In the genomic region with DNA sequence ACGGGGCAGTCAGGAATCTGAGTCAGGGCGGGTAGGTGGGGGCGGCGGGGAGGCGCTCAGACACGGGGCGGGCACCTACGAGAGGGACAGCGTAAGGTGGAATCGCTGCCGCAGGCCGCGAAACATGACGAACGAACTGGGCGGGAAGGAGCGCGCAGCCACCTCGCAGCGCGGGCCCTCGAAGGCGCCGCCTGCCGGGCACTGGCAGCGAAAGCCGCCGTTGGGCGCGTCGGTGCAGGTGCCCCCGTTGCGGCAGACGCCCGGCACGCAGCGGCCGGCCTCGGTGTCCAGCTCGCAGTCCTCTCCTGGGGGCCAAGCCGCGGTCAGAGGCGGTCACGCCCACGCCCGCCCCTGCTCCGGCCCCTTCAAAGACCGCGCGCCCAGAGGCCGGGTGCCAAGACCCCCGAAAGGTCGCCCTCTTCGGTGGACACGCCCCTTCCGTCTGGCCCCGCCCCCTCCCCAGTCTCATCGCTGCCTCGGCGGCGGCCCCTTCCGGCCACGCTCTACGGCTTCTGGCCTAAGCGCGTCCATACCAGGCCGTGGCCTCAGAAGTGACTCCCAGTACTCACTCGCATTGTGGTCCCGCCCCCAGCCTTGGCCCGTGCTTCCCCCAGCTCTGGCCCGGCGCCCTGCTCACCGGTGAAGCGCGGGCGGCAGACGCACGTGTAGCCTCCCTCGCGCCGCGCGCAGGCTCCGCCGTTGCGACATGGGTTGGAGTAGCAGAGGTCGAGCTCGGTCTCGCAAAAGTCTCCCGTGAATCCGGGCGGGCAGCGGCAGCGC, we compare ENCODE assay signal across 1 cellular context.
TF ChIP-seq lines count a peak whose summit lies in the region.

No MANE protein-coding gene starts in this region.

TF ChIP-seq in HepG2, 621 proteins besides CTCF, POLR2A, EP300 and RAD21 (continued from another document and continues in another):
- TF ChIP-seq, protein P1, sequence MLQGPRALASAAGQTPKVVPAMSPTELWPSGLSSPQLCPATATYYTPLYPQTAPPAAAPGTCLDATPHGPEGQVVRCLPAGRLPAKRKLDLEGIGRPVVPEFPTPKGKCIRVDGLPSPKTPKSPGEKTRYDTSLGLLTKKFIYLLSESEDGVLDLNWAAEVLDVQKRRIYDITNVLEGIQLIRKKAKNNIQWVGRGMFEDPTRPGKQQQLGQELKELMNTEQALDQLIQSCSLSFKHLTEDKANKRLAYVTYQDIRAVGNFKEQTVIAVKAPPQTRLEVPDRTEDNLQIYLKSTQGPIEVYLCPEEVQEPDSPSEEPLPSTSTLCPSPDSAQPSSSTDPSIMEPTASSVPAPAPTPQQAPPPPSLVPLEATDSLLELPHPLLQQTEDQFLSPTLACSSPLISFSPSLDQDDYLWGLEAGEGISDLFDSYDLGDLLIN (CRISPR knock-in tag; IDR thresholded peaks at IDR 0.05; ENCODE audit: borderline replicate concordance): 0 out of 2 replicates have a peak, but pooled peaks have one; percentile 40
- TF ChIP-seq SP4 (CRISPR knock-in tag; IDR thresholded peaks at IDR 0.05) (peak; percentile 46; the same call in 1 of the 2 replicates), SAFB2 (CRISPR knock-in tag; IDR thresholded peaks at IDR 0.05; ENCODE audit: borderline replicate concordance, low read depth) (0 out of 2 replicates have a peak, but pooled peaks have one; percentile 13), ZNF10 (CRISPR knock-in tag; IDR thresholded peaks at IDR 0.05; ENCODE audit: borderline replicate concordance, low read depth) (no peak), MEF2D (CRISPR knock-in tag; IDR thresholded peaks at IDR 0.05) (no peak), CCDC6 (CRISPR knock-in tag; IDR thresholded peaks at IDR 0.05) (no peak), KLF16 (CRISPR knock-in tag; IDR thresholded peaks at IDR 0.05) (no peak), KAT8 (CRISPR knock-in tag; IDR thresholded peaks at IDR 0.05) (no peak), PAWR (CRISPR knock-in tag; IDR thresholded peaks at IDR 0.05; ENCODE audit: borderline replicate concordance) (no peak), ZMYM2 (CRISPR knock-in tag; IDR thresholded peaks at IDR 0.05) (no peak), HOXD1 (CRISPR knock-in tag; IDR thresholded peaks at IDR 0.05) (no peak), ZNF44 (CRISPR knock-in tag; IDR thresholded peaks at IDR 0.05) (no peak), ZNF124 (CRISPR knock-in tag; IDR thresholded peaks at IDR 0.05) (no peak), BHLHE40 (IDR thresholded peaks at IDR 0.05; ENCODE audit: low read length) (0 out of 2 replicates have a peak, but pooled peaks have one; percentile 23), ZNF17 (CRISPR knock-in tag; IDR thresholded peaks at IDR 0.05) (no peak), NR2F6 (IDR thresholded peaks at IDR 0.05) (no peak), NR2F6 (CRISPR knock-in tag; IDR thresholded peaks at IDR 0.05) (peak; percentile 14; the same call in 1 of the 2 replicates), SMC3 (IDR thresholded peaks at IDR 0.05; ENCODE audit: low read length) (no peak), TGIF2 (CRISPR knock-in tag; IDR thresholded peaks at IDR 0.05) (no peak), ZNF431 (CRISPR knock-in tag; IDR thresholded peaks at IDR 0.05; ENCODE audit: borderline replicate concordance, low read depth) (no peak), ZNF264 (CRISPR knock-in tag; IDR thresholded peaks at IDR 0.05) (no peak), ELF3 (CRISPR knock-in tag; IDR thresholded peaks at IDR 0.05) (0 out of 2 replicates have a peak, but pooled peaks have one; percentile 10), STAT5B (CRISPR knock-in tag; IDR thresholded peaks at IDR 0.05) (no peak), KLF13 (CRISPR knock-in tag; IDR thresholded peaks at IDR 0.05) (no peak), ZNF552 (CRISPR knock-in tag; IDR thresholded peaks at IDR 0.05; ENCODE audit: borderline replicate concordance) (no peak), ZNF207 (IDR thresholded peaks at IDR 0.05; ENCODE audit: borderline replicate concordance) (no peak), MED13 (CRISPR knock-in tag; IDR thresholded peaks at IDR 0.05) (no peak), ZBTB7B (CRISPR knock-in tag; IDR thresholded peaks at IDR 0.05) (peak; percentile 41; the same call in 1 of the 2 replicates)
- TF ChIP-seq, protein P2, sequence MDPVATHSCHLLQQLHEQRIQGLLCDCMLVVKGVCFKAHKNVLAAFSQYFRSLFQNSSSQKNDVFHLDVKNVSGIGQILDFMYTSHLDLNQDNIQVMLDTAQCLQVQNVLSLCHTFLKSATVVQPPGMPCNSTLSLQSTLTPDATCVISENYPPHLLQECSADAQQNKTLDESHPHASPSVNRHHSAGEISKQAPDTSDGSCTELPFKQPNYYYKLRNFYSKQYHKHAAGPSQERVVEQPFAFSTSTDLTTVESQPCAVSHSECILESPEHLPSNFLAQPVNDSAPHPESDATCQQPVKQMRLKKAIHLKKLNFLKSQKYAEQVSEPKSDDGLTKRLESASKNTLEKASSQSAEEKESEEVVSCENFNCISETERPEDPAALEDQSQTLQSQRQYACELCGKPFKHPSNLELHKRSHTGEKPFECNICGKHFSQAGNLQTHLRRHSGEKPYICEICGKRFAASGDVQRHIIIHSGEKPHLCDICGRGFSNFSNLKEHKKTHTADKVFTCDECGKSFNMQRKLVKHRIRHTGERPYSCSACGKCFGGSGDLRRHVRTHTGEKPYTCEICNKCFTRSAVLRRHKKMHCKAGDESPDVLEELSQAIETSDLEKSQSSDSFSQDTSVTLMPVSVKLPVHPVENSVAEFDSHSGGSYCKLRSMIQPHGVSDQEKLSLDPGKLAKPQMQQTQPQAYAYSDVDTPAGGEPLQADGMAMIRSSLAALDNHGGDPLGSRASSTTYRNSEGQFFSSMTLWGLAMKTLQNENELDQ (CRISPR knock-in tag; IDR thresholded peaks at IDR 0.05; ENCODE audit: borderline replicate concordance): no peak
- TF ChIP-seq, protein P3, sequence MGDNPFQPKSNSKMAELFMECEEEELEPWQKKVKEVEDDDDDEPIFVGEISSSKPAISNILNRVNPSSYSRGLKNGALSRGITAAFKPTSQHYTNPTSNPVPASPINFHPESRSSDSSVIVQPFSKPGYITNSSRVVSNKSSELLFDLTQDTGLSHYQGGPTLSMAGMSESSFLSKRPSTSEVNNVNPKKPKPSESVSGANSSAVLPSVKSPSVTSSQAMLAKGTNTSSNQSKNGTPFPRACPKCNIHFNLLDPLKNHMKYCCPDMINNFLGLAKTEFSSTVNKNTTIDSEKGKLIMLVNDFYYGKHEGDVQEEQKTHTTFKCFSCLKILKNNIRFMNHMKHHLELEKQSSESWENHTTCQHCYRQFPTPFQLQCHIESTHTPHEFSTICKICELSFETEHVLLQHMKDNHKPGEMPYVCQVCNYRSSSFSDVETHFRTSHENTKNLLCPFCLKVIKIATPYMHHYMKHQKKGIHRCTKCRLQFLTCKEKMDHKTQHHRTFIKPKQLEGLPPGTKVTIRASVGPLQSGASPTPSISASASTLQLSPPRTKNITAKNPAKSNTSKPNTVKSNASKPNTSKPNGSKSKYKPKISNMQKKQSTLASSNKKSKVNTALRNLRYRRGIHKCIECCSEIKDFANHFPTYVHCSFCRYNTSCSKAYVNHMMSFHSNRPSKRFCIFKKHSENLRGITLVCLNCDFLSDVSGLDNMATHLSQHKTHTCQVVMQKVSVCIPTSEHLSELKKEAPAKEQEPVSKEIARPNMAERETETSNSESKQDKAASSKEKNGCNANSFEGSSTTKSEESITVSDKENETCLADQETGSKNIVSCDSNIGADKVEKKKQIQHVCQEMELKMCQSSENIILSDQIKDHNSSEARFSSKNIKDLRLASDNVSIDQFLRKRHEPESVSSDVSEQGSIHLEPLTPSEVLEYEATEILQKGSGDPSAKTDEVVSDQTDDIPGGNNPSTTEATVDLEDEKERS (CRISPR knock-in tag; IDR thresholded peaks at IDR 0.05): no peak
- TF ChIP-seq, protein P4, sequence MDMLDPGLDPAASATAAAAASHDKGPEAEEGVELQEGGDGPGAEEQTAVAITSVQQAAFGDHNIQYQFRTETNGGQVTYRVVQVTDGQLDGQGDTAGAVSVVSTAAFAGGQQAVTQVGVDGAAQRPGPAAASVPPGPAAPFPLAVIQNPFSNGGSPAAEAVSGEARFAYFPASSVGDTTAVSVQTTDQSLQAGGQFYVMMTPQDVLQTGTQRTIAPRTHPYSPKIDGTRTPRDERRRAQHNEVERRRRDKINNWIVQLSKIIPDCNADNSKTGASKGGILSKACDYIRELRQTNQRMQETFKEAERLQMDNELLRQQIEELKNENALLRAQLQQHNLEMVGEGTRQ (IDR thresholded peaks at IDR 0.05; ENCODE audit: low read depth, low read length): no peak
- TF ChIP-seq, protein P4 (CRISPR knock-in tag; IDR thresholded peaks at IDR 0.05; ENCODE audit: borderline replicate concordance): no peak
- TF ChIP-seq, protein P5, sequence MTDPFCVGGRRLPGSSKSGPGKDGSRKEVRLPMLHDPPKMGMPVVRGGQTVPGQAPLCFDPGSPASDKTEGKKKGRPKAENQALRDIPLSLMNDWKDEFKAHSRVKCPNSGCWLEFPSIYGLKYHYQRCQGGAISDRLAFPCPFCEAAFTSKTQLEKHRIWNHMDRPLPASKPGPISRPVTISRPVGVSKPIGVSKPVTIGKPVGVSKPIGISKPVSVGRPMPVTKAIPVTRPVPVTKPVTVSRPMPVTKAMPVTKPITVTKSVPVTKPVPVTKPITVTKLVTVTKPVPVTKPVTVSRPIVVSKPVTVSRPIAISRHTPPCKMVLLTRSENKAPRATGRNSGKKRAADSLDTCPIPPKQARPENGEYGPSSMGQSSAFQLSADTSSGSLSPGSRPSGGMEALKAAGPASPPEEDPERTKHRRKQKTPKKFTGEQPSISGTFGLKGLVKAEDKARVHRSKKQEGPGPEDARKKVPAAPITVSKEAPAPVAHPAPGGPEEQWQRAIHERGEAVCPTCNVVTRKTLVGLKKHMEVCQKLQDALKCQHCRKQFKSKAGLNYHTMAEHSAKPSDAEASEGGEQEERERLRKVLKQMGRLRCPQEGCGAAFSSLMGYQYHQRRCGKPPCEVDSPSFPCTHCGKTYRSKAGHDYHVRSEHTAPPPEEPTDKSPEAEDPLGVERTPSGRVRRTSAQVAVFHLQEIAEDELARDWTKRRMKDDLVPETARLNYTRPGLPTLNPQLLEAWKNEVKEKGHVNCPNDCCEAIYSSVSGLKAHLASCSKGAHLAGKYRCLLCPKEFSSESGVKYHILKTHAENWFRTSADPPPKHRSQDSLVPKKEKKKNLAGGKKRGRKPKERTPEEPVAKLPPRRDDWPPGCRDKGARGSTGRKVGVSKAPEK (CRISPR knock-in tag; IDR thresholded peaks at IDR 0.05; ENCODE audit: borderline replicate concordance): no peak
- TF ChIP-seq, protein P6, sequence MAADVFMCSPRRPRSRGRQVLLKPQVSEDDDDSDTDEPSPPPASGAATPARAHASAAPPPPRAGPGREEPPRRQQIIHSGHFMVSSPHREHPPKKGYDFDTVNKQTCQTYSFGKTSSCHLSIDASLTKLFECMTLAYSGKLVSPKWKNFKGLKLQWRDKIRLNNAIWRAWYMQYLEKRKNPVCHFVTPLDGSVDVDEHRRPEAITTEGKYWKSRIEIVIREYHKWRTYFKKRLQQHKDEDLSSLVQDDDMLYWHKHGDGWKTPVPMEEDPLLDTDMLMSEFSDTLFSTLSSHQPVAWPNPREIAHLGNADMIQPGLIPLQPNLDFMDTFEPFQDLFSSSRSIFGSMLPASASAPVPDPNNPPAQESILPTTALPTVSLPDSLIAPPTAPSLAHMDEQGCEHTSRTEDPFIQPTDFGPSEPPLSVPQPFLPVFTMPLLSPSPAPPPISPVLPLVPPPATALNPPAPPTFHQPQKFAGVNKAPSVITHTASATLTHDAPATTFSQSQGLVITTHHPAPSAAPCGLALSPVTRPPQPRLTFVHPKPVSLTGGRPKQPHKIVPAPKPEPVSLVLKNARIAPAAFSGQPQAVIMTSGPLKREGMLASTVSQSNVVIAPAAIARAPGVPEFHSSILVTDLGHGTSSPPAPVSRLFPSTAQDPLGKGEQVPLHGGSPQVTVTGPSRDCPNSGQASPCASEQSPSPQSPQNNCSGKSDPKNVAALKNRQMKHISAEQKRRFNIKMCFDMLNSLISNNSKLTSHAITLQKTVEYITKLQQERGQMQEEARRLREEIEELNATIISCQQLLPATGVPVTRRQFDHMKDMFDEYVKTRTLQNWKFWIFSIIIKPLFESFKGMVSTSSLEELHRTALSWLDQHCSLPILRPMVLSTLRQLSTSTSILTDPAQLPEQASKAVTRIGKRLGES (CRISPR knock-in tag; IDR thresholded peaks at IDR 0.05; ENCODE audit: borderline replicate concordance): no peak
- TF ChIP-seq, protein P7, sequence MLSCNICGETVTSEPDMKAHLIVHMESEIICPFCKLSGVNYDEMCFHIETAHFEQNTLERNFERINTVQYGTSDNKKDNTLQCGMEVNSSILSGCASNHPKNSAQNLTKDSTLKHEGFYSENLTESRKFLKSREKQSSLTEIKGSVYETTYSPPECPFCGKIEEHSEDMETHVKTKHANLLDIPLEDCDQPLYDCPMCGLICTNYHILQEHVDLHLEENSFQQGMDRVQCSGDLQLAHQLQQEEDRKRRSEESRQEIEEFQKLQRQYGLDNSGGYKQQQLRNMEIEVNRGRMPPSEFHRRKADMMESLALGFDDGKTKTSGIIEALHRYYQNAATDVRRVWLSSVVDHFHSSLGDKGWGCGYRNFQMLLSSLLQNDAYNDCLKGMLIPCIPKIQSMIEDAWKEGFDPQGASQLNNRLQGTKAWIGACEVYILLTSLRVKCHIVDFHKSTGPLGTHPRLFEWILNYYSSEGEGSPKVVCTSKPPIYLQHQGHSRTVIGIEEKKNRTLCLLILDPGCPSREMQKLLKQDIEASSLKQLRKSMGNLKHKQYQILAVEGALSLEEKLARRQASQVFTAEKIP (CRISPR knock-in tag; IDR thresholded peaks at IDR 0.05; ENCODE audit: borderline replicate concordance): no peak
- TF ChIP-seq, protein P8, sequence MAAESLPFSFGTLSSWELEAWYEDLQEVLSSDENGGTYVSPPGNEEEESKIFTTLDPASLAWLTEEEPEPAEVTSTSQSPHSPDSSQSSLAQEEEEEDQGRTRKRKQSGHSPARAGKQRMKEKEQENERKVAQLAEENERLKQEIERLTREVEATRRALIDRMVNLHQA (CRISPR knock-in tag; IDR thresholded peaks at IDR 0.05): no peak
